Comparison of ENCODE assay signal across 15 cellular contexts in the genomic region with DNA sequence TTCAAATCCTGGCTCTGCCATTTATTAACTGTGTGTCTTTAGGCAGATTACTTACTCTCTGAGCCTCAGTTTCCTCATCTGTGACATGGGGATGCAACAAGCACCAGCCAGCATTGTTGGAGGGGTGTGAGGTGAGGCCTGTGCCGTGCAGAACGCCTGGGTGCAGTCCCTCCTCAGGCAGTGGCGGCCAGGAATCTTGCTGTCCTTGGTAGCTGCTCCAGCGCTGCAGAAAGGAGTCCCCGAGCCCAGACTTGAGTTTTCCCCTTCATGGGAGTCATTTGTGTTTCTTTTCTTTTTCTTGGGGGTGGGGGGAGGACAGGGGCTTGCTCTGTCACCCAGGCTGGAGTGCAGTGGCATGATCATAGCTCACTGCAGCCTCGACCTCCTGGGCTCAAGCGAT. TPM values are rescaled to one million over a fixed set of nuclear protein-coding genes. Genes with fewer than 3 reads are reported as not detected.
DNase-seq lines count a peak whose midpoint lies in the region; ATAC-seq, FAIRE-seq and TF ChIP-seq lines count a peak whose summit lies in the region.
"Had no signal": no experiment of that assay in that cellular context is flagged by ENCODE, and none has a peak within 500 bp of the region (broad histone marks: within the 10 kb centered on the region; RNA-seq: fewer than 3 reads in every experiment).

No MANE protein-coding gene starts in this region.

- peak; percentile 68 for DNase-seq in chondrocyte (ENCODE audit: low spot score)
- DNase-seq in kidney, result peak; percentile 26
- DNase-seq in posterior vena cava (ENCODE audit: low spot score), result peak; percentile 64
- DNase-seq in NCI-H128 (lab: John Stamatoyannopoulos, UW; ENCODE audit: unreplicated experiment), result no peak
- DNase-seq in Caco-2, result no peak
- DNase-seq in activated CD4-positive, alpha-beta T cell treated with anti-CD3 and anti-CD28 coated beads, Interleukin-2, amount 50 U/mL, for 48 hours, result no peak
- DNase-seq: ACHN; AML-193; CD4-positive, alpha-beta T cell; H9 had no signal

- H3K27ac ChIP-seq in kidney (ENCODE audit: low read depth in 2 of 2, low read length in 2 of 2), result no peak overlapping the region
- H3K27ac ChIP-seq: C4-2B had no signal

- BruUV-seq in Caco-2 (replicated peaks; lab: Mats Ljungman, UMichigan), result no TSS peak

- H3K36me3 ChIP-seq in kidney (ENCODE audit: control insufficient read depth in 1 of 2, insufficient read depth in 2 of 2, low read length in 2 of 2) (no peaks in the 10 kb centered on the region), Caco-2 (ENCODE audit: control insufficient read depth, insufficient read depth, low read length) (no peaks in the 10 kb centered on the region)

- H3K9ac ChIP-seq in kidney (ENCODE audit: low read length in 2 of 2), result no peak overlapping the region

- no peaks in the 10 kb centered on the region for H3K9me3 Mint-ChIP-seq in chondrocyte (ENCODE audit: low read depth)
- H3K9me3 Mint-ChIP-seq in Caco-2 (ENCODE audit: unreplicated experiment), result no peaks in the 10 kb centered on the region
- H3K9me3 Mint-ChIP-seq: CD4-positive, alpha-beta T cell; H9 had no signal

- no peaks in the 10 kb centered on the region for H3K9me3 ChIP-seq in kidney (ENCODE audit: control insufficient read depth in 1 of 2, low read length in 2 of 2)
- H3K9me3 ChIP-seq in Caco-2, result no peaks in the 10 kb centered on the region

- H3K4me3 ChIP-seq in kidney (ENCODE audit: low read length in 2 of 2), result no peak overlapping the region
- no peak overlapping the region for H3K4me3 ChIP-seq in Caco-2 (ENCODE audit: low read depth, low read length)
- H3K4me3 ChIP-seq: GM12878 had no signal

- ATAC-seq in HG03280 (IDR thresholded peaks at IDR 0.05; ENCODE audit: unreplicated experiment), result no peak
- ATAC-seq: GM12878 had no signal

- no peaks in the 10 kb centered on the region for H3K4me1 ChIP-seq in kidney (ENCODE audit: control insufficient read depth in 1 of 2, insufficient read depth in 1 of 2, low read depth in 1 of 2, low read length in 2 of 2)
- H3K4me1 ChIP-seq in Caco-2, result no peaks in the 10 kb centered on the region

- no peaks in the 10 kb centered on the region; the same call in 1 of the 2 replicates for H3K27me3 ChIP-seq in Caco-2 (replicated peaks; ENCODE audit: control insufficient read depth, insufficient read depth, low read length)

- H3K4me3 Mint-ChIP-seq in chondrocyte (ENCODE audit: unreplicated experiment) (no peak overlapping the region), Caco-2 (ENCODE audit: unreplicated experiment) (no peak overlapping the region)
- H3K4me3 Mint-ChIP-seq: CD4-positive, alpha-beta T cell; H9 had no signal

- intact Hi-C loops in kidney (cut with DNase I), result no loop called here
- intact Hi-C loops in posterior vena cava (cut with DNase I), result no loop called here
- intact Hi-C loops in Caco-2 (cut with micrococcal nuclease; ENCODE audit: unreplicated experiment), result no loop called here

- H3K27ac Mint-ChIP-seq in chondrocyte (ENCODE audit: unreplicated experiment), result no peak overlapping the region
- H3K27ac Mint-ChIP-seq in Caco-2 (ENCODE audit: unreplicated experiment), result no peak overlapping the region
- H3K27ac Mint-ChIP-seq: CD4-positive, alpha-beta T cell had no signal

- TF ChIP-seq CTCF in chondrocyte (IDR thresholded peaks at IDR 0.05) (no peak), kidney (IDR thresholded peaks at IDR 0.05; ENCODE audit: borderline replicate concordance, extremely low read depth, insufficient read depth) (no peak), Caco-2 (IDR thresholded peaks at IDR 0.05; ENCODE audit: insufficient read depth in 1 of 2, low read depth in 1 of 2, low read length in 1 of 2, severe bottlenecking in 1 of 2, unreplicated experiment in 1 of 2) (no peak)

- POLR2A ChIA-PET in Caco-2 (lab: Charles Lee), result no interaction called here

- CTCF ChIA-PET in Caco-2 (lab: Charles Lee), result interaction anchor here (0.8 kb wide), 1 partner anchor 161 kb away, joined by 5 read pairs; no protein-coding TSS in a partner anchor

- H3K27me3 Mint-ChIP-seq in chondrocyte (ENCODE audit: low read depth) (peaks cover 4% of the 10 kb centered on the region), Caco-2 (ENCODE audit: insufficient read depth, unreplicated experiment) (peaks cover 26% of the 10 kb centered on the region)
- H3K27me3 Mint-ChIP-seq: CD4-positive, alpha-beta T cell had no signal

- FAIRE-seq in kidney (lab: Jason Lieb, UNC), result no peak
- FAIRE-seq: A204.1, GM12878, H1 had no signal

- no peaks in the 10 kb centered on the region for H3K4me1 Mint-ChIP-seq in chondrocyte (ENCODE audit: low read depth)
- no peaks in the 10 kb centered on the region for H3K4me1 Mint-ChIP-seq in Caco-2 (ENCODE audit: low read depth, unreplicated experiment)

- H3K36me3 Mint-ChIP-seq in chondrocyte (ENCODE audit: low read depth) (no peaks in the 10 kb centered on the region), Caco-2 (ENCODE audit: insufficient read depth, unreplicated experiment) (no peaks in the 10 kb centered on the region)

RNA-seq across cellular contexts. Expression of a gene that starts 46.6 kb away (rescaled TPM):
- 0.05 to 0.21 TPM in 2 of 3 replicates, not detected in the other for total RNA-seq in chondrocyte
- 0.19 TPM for total RNA-seq in kidney
- polyA plus RNA-seq in kidney (ENCODE audit: insufficient read depth, low read depth, low replicate concordance), result not detected
- not detected for total RNA-seq in posterior vena cava
- 0.56 and 1.1 TPM in 2 replicates for total RNA-seq in Caco-2 (2022)

Comparison
In these comparisons a context has a peak if more than half of its experiments do, and no peak if none do; other contexts are left out.
1. DNase-seq: peak in chondrocyte (single experiment), kidney (single experiment) and posterior vena cava (single experiment); none in NCI-H128 (single experiment), Caco-2 (0 of 2) and activated CD4-positive, alpha-beta T cell treated with anti-CD3 and anti-CD28 coated beads, Interleukin-2, amount 50 U/mL, for 48 hours (0 of 2).